ENCODE assay signal across 35 cellular contexts in genomic region chr11:126253265-126253664, GRCh38. TPM values are rescaled to one million over a fixed set of nuclear protein-coding genes. Genes with fewer than 3 reads are reported as not detected.
A peak's percentile ranks its signal among the peaks of the same experiment; 100 is the strongest.
DNase-seq lines count a peak whose midpoint lies in the region; ATAC-seq, FAIRE-seq and TF ChIP-seq lines count a peak whose summit lies in the region.
"Had no signal": no experiment of that assay in that cellular context is flagged by ENCODE, and none has a peak within 500 bp of the region (broad histone marks: within the 10 kb centered on the region; RNA-seq: fewer than 3 reads in every experiment).

No MANE protein-coding gene starts in this region.

- no peaks in the 10 kb centered on the region for H3K79me2 ChIP-seq in astrocyte (ENCODE audit: insufficient read depth, low read length)

- no peak overlapping the region for H3K4me2 ChIP-seq in astrocyte (ENCODE audit: low read length)
- H3K4me2 ChIP-seq: A549; BLaER1; BLaER1 treated with 17β-estradiol and CSF1 and Interleukin-3, amounts not matched to agents 10 nM and 100 nM had no signal

- no peak overlapping the region for H3K27ac ChIP-seq in astrocyte (ENCODE audit: low read depth, low read length)
- no peak overlapping the region for H3K27ac ChIP-seq in body of pancreas
- no peak overlapping the region for H3K27ac ChIP-seq in pancreas
- H3K27ac ChIP-seq: 22Rv1; A549; BLaER1; BLaER1 treated with 17β-estradiol and CSF1 and Interleukin-3, amounts not matched to agents 10 nM and 100 nM; C4-2B had no signal

- no peaks in the 10 kb centered on the region for H3K9me3 ChIP-seq in astrocyte (ENCODE audit: insufficient read depth, low read depth, low read length)
- no peaks in the 10 kb centered on the region for H3K9me3 ChIP-seq in body of pancreas
- no peaks in the 10 kb centered on the region for H3K9me3 ChIP-seq in pancreas
- H3K9me3 ChIP-seq: A549; BE2C; BLaER1; BLaER1 treated with 17β-estradiol and CSF1 and Interleukin-3, amounts not matched to agents 10 nM and 100 nM; Caco-2 had no signal

- peaks cover 18% of the 10 kb centered on the region for H3K36me3 Mint-ChIP-seq in astrocyte (ENCODE audit: low read depth, unreplicated experiment)

- peak; percentile 15 for ATAC-seq in body of pancreas
- peak in 3 of 4 donors; percentile 26 to 72 (median 60) for ATAC-seq in pancreas
- ATAC-seq: A549; CD8-positive, alpha-beta T cell had no signal

- H4K20me1 ChIP-seq in astrocyte (ENCODE audit: insufficient read depth, low read length), result peaks cover 29% of the 10 kb centered on the region
- H4K20me1 ChIP-seq: BLaER1 had no signal

- H3K9me3 Mint-ChIP-seq in astrocyte (ENCODE audit: unreplicated experiment), result no peaks in the 10 kb centered on the region
- H3K9me3 Mint-ChIP-seq: CD4-positive, alpha-beta memory T cell; CD4-positive, alpha-beta T cell; CD4-positive, CD25-positive, alpha-beta regulatory T cell; CD8-positive, alpha-beta memory T cell; CD8-positive, alpha-beta T cell had no signal

- intact Hi-C loops in body of pancreas (cut with DNase I) (no loop called here), pancreas (cut with DNase I) (no loop called here)

- TF ChIP-seq POLR2A in body of pancreas (IDR thresholded peaks at IDR 0.05), result no peak

- DNase-seq in astrocyte (ENCODE audit: low read depth) (peak; percentile 11), body of pancreas (no peak), pancreas (no peak), NCI-H1436 treated with DMSO at 0.1 percent for 48 hours (lab: John Stamatoyannopoulos, UW) (no peak), iPS-NIHi7 (ENCODE audit: extremely low spot score) (no peak)
- DNase-seq in stimulated activated CD4-positive, alpha-beta T cell treated with anti-CD3 and anti-CD28 coated beads, Interleukin-15, amount 100 ng/mL, for 24 hours, result no peak
- DNase-seq: 8988T; ACHN; AML-193; BE2C; C1 segment of cervical spinal cord; Caco-2; Calu3; CD4-positive, alpha-beta memory T cell; CD4-positive, alpha-beta T cell; CD4-positive, CD25-positive, alpha-beta regulatory T cell; CD8-positive, alpha-beta memory T cell; CD8-positive, alpha-beta T cell; COR-L47; DMS 273 treated with DMSO at 0.1 percent for 48 hours; DMS153; DMS53; DMS79; DMS79 treated with DMSO at 0.1 percent for 48 hours; DND-41; EL had no signal

- no peak overlapping the region for H2AFZ ChIP-seq in astrocyte (ENCODE audit: low read depth, low read length)

- H3K27me3 ChIP-seq in astrocyte (ENCODE audit: insufficient read depth, low read length) (no peaks in the 10 kb centered on the region), body of pancreas (no peaks in the 10 kb centered on the region), pancreas (no peaks in the 10 kb centered on the region)
- H3K27me3 ChIP-seq: BE2C; BLaER1; BLaER1 treated with 17β-estradiol and CSF1 and Interleukin-3, amounts not matched to agents 10 nM and 100 nM had no signal

- TF ChIP-seq CTCF in astrocyte (IDR thresholded peaks at IDR 0.05; ENCODE audit: insufficient read depth, low read depth, low read length), result no peak
- no peak for TF ChIP-seq CTCF in body of pancreas (IDR thresholded peaks at IDR 0.05)
- TF ChIP-seq CTCF in pancreas (IDR thresholded peaks at IDR 0.05), result no peak

- H3K27me3 Mint-ChIP-seq in astrocyte (ENCODE audit: low read depth, unreplicated experiment), result no peaks in the 10 kb centered on the region
- H3K27me3 Mint-ChIP-seq: B cell; CD4-positive, alpha-beta memory T cell; CD4-positive, alpha-beta T cell; CD4-positive, CD25-positive, alpha-beta regulatory T cell; CD8-positive, alpha-beta memory T cell had no signal

- no peak overlapping the region for H3K4me3 Mint-ChIP-seq in astrocyte (ENCODE audit: unreplicated experiment)
- H3K4me3 Mint-ChIP-seq: B cell; CD14-positive monocyte; CD4-positive, alpha-beta memory T cell; CD4-positive, alpha-beta T cell; CD4-positive, CD25-positive, alpha-beta regulatory T cell; CD8-positive, alpha-beta memory T cell; CD8-positive, alpha-beta T cell had no signal

- peaks cover 8% of the 10 kb centered on the region for H3K4me1 Mint-ChIP-seq in astrocyte (ENCODE audit: low read depth, unreplicated experiment)
- H3K4me1 Mint-ChIP-seq: B cell; CD14-positive monocyte; CD4-positive, alpha-beta memory T cell; CD8-positive, alpha-beta memory T cell had no signal

- peaks cover 8% of the 10 kb centered on the region for H3K4me1 ChIP-seq in astrocyte (ENCODE audit: insufficient read depth, low read length)
- H3K4me1 ChIP-seq in body of pancreas, result peaks cover 12% of the 10 kb centered on the region
- H3K4me1 ChIP-seq in pancreas, result peaks cover 0 to 9% (median 6%) of the 10 kb centered on the region in 3 donors
- H3K4me1 ChIP-seq: A549; BE2C; BLaER1; BLaER1 treated with 17β-estradiol and CSF1 and Interleukin-3, amounts not matched to agents 10 nM and 100 nM; Caco-2 had no signal

- WGBS in body of pancreas, 2 donors, result 36 to 38% methylated on average over 4 of the region's 4 CpGs
- WGBS in pancreas, 2 donors, result 41 to 44% methylated on average over 4 of the region's 4 CpGs

- H3K36me3 ChIP-seq in astrocyte (ENCODE audit: insufficient read depth, low read length) (peaks cover 29% of the 10 kb centered on the region), body of pancreas (replicated peaks in 1 of 2; ENCODE audit: insufficient read depth in 1 of 2, low read depth in 2 of 2) (peaks cover 0 to 1% of the 10 kb centered on the region in 2 donors), pancreas (no peaks in the 10 kb centered on the region)

- H3K4me3 ChIP-seq in astrocyte (ENCODE audit: insufficient read depth, low read depth, low read length) (no peak overlapping the region), body of pancreas (no peak overlapping the region), pancreas (no peak overlapping the region)
- H3K4me3 ChIP-seq: A549; BLaER1; BLaER1 treated with 17β-estradiol and CSF1 and Interleukin-3, amounts not matched to agents 10 nM and 100 nM had no signal

- no peak overlapping the region for H3K9ac ChIP-seq in astrocyte (ENCODE audit: low read length)
- H3K9ac ChIP-seq: BLaER1; BLaER1 treated with 17β-estradiol and CSF1 and Interleukin-3, amounts not matched to agents 10 nM and 100 nM had no signal

- no peak overlapping the region for H3K27ac Mint-ChIP-seq in astrocyte (ENCODE audit: unreplicated experiment)
- H3K27ac Mint-ChIP-seq: B cell; CD4-positive, alpha-beta T cell; CD4-positive, CD25-positive, alpha-beta regulatory T cell; CD8-positive, alpha-beta T cell had no signal

- FAIRE-seq in astrocyte (lab: Jason Lieb, UNC) (no peak), pancreas (lab: Jason Lieb, UNC) (no peak)
- FAIRE-seq: A204.1, A549, D721Med had no signal

RNA-seq across cellular contexts. Expression of gene SRPRA, which starts 15.4 kb away (rescaled TPM):
- 74.6 and 83.1 TPM in 2 replicates for total RNA-seq in astrocyte
- total RNA-seq in body of pancreas, result 100 to 1,000 TPM; 120 to 191 TPM
- total RNA-seq in pancreas, result 100 to 1,000 TPM; 137 to 178 (median 172) TPM
- polyA plus RNA-seq in pancreas, result 100 to 1,000 TPM in 1 of 2 donors, 10 to 100 TPM in 1; 76.5 to 107 TPM

RNA-seq across cellular contexts. Expression of gene FOXRED1, which starts 15.7 kb away (rescaled TPM):
- total RNA-seq in astrocyte (15.4 and 16.3 TPM in 2 replicates), body of pancreas (10 to 100 TPM in 1 of 2 donors, 1 to 10 TPM in 1; 9.3 to 19.1 TPM), pancreas (10 to 100 TPM in 2 of 6 donors, 1 to 10 TPM in 4; 6.3 to 16.3 (median 7.5) TPM)
- polyA plus RNA-seq in pancreas, result 10 to 100 TPM; 27.8 to 29.4 TPM

RNA-seq across cellular contexts. Expression of gene TIRAP, which starts 29.6 kb away (rescaled TPM):
- 6.6 and 6.8 TPM in 2 replicates for total RNA-seq in astrocyte
- total RNA-seq in body of pancreas, result 10 to 100 TPM in 1 of 2 donors, 1 to 10 TPM in 1; 8.3 to 13.5 TPM
- total RNA-seq in pancreas, result 1 to 10 TPM; 5.3 to 8.2 (median 6.6) TPM
- 1 to 10 TPM; 6.1 to 6.4 TPM for polyA plus RNA-seq in pancreas

RNA-seq across cellular contexts. Expression of gene FAM118B, which starts 41.7 kb away (rescaled TPM):
- total RNA-seq in astrocyte (27.6 and 28.3 TPM in 2 replicates), body of pancreas (10 to 100 TPM in 1 of 2 donors, 1 to 10 TPM in 1; 6.7 to 36.9 TPM), pancreas (1 to 10 TPM; 2.5 to 9.0 (median 3.7) TPM)
- 1 to 10 TPM; 2.5 to 4.3 TPM for polyA plus RNA-seq in pancreas

RNA-seq across cellular contexts. Expression of gene RPUSD4, which starts 41.8 kb away (rescaled TPM):
- total RNA-seq in astrocyte (19.6 and 21.6 TPM in 2 replicates), body of pancreas (10 to 100 TPM; 25.4 to 41.2 TPM), pancreas (10 to 100 TPM; 16.0 to 31.4 (median 22.6) TPM)
- 10 to 100 TPM; 14.5 to 18.6 TPM for polyA plus RNA-seq in pancreas
